ENCODE assay signal across 9 cellular contexts in the genomic region with DNA sequence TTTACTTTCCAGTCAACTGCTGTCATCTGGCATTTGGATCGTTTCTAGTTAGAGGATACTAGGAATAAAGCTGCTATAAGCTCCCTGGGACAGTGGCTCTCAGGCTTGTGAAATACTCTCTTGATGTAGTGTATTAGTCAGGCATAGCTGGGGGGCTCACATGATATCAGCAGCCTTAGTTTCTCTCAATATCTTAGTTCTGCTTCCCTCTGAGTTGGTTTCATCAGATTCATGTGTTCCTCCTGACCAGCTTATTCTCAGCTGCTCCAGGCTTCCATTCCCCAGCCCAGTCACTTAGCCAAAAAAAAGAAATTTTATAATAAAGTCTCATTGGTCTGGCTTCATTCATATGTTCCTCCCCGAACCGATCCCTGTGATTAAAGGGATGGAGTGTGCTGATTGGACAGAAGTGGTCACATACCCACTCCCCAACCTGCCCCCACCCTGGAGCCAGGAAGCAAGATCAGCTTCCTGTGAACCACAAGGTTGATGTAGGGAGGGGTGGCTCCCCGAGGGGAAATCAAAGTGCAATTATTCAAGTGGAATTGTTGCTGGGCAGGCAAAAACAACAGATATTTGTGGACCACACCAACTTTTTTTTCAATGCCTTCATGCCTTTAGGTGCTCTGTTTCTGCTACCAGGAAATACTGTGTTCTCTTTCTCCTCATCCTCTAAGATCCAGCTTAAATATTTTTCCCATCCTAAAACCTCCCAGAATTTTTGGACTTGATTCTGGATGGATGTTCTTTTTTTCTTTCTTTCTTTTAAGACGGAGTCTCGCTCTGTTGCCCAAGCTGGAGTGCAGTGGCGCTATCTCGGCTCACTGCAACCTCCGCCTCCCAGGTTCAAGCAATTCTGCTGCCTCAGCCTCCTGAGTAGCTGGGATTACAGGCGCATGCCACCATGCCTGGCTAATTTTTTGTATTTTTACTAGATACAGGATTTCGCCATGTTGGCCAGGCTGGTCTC. TPM values are rescaled to one million over a fixed set of nuclear protein-coding genes. Genes with fewer than 3 reads are reported as not detected.
DNase-seq lines count a peak whose midpoint lies in the region; ATAC-seq and TF ChIP-seq lines count a peak whose summit lies in the region.
"Had no signal": no experiment of that assay in that cellular context is flagged by ENCODE, and none has a peak within 500 bp of the region (broad histone marks: within the 10 kb centered on the region; RNA-seq: fewer than 3 reads in every experiment).

No MANE protein-coding gene starts in this region.

- no peaks in the 10 kb centered on the region for H3K9me3 ChIP-seq in A673 (ENCODE audit: low read depth, low read length, poor library complexity, severe bottlenecking)

- ATAC-seq in omental fat pad (ENCODE audit: low FRiP score) (peak; percentile 65), GM21619 (IDR thresholded peaks at IDR 0.05; ENCODE audit: unreplicated experiment) (no peak), HG02798 (IDR thresholded peaks at IDR 0.05; ENCODE audit: poor library complexity, unreplicated experiment) (no peak), GM18517 (IDR thresholded peaks at IDR 0.05; ENCODE audit: unreplicated experiment) (no peak)

- no peak overlapping the region for H3K27ac ChIP-seq in A673 (ENCODE audit: low read depth, low read length, poor library complexity, severe bottlenecking)
- H3K27ac ChIP-seq: VCaP had no signal

- H3K4me1 ChIP-seq in A673 (ENCODE audit: insufficient read depth, low read length, poor library complexity, severe bottlenecking) = no peaks in the 10 kb centered on the region

- no TSS peak for BruUV-seq in A673 (replicated peaks; lab: Mats Ljungman, UMichigan)

- H3K4me3 ChIP-seq in fibroblast of pulmonary artery (replicated peaks; ENCODE audit: low read depth, low read length) (no peak overlapping the region), A673 (ENCODE audit: low read depth, low read length, poor library complexity, severe bottlenecking) (no peak overlapping the region)

- H3K36me3 ChIP-seq in A673 (ENCODE audit: insufficient read depth, low read length, poor library complexity, severe bottlenecking) = no peaks in the 10 kb centered on the region

- DNase-seq in EL (peak; percentile 55), fibroblast of pulmonary artery (ENCODE audit: low read depth) (peak; percentile 80), omental fat pad (ENCODE audit: low spot score) (no peak), A673 (ENCODE audit: low spot score) (no peak)

- POLR2A ChIA-PET in A673 (lab: Charles Lee; ENCODE audit: low non-redundant PET) = no interaction called here

- TF ChIP-seq CTCF in fibroblast of pulmonary artery (IDR thresholded peaks at IDR 0.05; ENCODE audit: low read length, missing control alignments) (no peak), omental fat pad (IDR thresholded peaks at IDR 0.05) (no peak), A673 (conservative IDR thresholded peaks at IDR 0.05; ENCODE audit: low read depth, low read length) (no peak)

- CTCF ChIA-PET in A673 (lab: Charles Lee) = no interaction called here

- no peaks in the 10 kb centered on the region for H3K27me3 ChIP-seq in A673 (replicated peaks; ENCODE audit: insufficient read depth, low read depth, low read length, poor library complexity)

- intact Hi-C loops in A673 (cut with micrococcal nuclease; ENCODE audit: unreplicated experiment) = no loop called here

TF ChIP-seq in PFSK-1, 5 proteins besides CTCF, POLR2A, EP300 and RAD21:
- TF ChIP-seq FOXP2 (optimal IDR thresholded peaks at IDR 0.05; ENCODE audit: borderline replicate concordance, extremely low read depth, extremely low read length, insufficient read depth) (no peak), POLR2AphosphoS5 (IDR thresholded peaks at IDR 0.05; ENCODE audit: low read depth, low read length) (peak; percentile 41; the same call in 1 of the 2 replicates), SIN3A (IDR thresholded peaks at IDR 0.05; ENCODE audit: borderline replicate concordance, insufficient read depth, low read length) (0 out of 2 replicates have a peak, but pooled peaks have one; percentile 58), TAF1 (IDR thresholded peaks at IDR 0.05; ENCODE audit: borderline replicate concordance, insufficient read depth, low read length) (peak; percentile 54; the same call in 1 of the 2 replicates)
- TF ChIP-seq, protein P1, sequence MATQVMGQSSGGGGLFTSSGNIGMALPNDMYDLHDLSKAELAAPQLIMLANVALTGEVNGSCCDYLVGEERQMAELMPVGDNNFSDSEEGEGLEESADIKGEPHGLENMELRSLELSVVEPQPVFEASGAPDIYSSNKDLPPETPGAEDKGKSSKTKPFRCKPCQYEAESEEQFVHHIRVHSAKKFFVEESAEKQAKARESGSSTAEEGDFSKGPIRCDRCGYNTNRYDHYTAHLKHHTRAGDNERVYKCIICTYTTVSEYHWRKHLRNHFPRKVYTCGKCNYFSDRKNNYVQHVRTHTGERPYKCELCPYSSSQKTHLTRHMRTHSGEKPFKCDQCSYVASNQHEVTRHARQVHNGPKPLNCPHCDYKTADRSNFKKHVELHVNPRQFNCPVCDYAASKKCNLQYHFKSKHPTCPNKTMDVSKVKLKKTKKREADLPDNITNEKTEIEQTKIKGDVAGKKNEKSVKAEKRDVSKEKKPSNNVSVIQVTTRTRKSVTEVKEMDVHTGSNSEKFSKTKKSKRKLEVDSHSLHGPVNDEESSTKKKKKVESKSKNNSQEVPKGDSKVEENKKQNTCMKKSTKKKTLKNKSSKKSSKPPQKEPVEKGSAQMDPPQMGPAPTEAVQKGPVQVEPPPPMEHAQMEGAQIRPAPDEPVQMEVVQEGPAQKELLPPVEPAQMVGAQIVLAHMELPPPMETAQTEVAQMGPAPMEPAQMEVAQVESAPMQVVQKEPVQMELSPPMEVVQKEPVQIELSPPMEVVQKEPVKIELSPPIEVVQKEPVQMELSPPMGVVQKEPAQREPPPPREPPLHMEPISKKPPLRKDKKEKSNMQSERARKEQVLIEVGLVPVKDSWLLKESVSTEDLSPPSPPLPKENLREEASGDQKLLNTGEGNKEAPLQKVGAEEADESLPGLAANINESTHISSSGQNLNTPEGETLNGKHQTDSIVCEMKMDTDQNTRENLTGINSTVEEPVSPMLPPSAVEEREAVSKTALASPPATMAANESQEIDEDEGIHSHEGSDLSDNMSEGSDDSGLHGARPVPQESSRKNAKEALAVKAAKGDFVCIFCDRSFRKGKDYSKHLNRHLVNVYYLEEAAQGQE (IDR thresholded peaks at IDR 0.05; ENCODE audit: insufficient read depth in 1 of 2, low read depth in 2 of 2, low read length in 2 of 2) = 0 out of 4 replicates have a peak, but pooled peaks of 1 of the 2 experiments have one; percentile 26

RNA-seq across cellular contexts. Expression of a gene that starts 11.2 kb away (rescaled TPM):
- 16.3 TPM for polyA plus RNA-seq in PFSK-1 (2012; ENCODE audit: insufficient read length, low read depth)
- total RNA-seq in omental fat pad (10 to 100 TPM; 27.0 to 93.1 (median 31.3) TPM), A673 (2021) (60.7 and 78.0 TPM in 2 replicates)

Comparison
In these comparisons a context has a peak if more than half of its experiments do, and no peak if none do; other contexts are left out.
1. DNase-seq: peak in EL (single experiment) and fibroblast of pulmonary artery (single experiment); none in omental fat pad (single experiment) and A673 (single experiment).